Comparison of ENCODE assay signal across 8 cellular contexts in genomic region chr17:49548506-49549310, GRCh38. TPM values are rescaled to one million over a fixed set of nuclear protein-coding genes. Genes with fewer than 3 reads are reported as not detected.
DNase-seq lines count a peak whose midpoint lies in the region; ATAC-seq and TF ChIP-seq lines count a peak whose summit lies in the region.

No MANE protein-coding gene starts in this region.

- H3K4me1 Mint-ChIP-seq in T-cell, result peaks cover 0 to 8% (median 0%) of the 10 kb centered on the region in 3 donors

- in situ Hi-C loops in mammary epithelial cell (cut with MboI; ENCODE audit: low sequenced_read_pairs in 2 of 2), result loop anchor here in 1 of 2 donors (5.0 kb wide), 2 partner anchors 51 to 111 kb away; partner anchors contain the start of gene NGFR

- TF ChIP-seq RAD21 in liver (IDR thresholded peaks at IDR 0.05), result peak; percentile 83 to 86

- H3K27me3 Mint-ChIP-seq in T-cell, result peaks cover 10 to 11% of the 10 kb centered on the region in 2 donors

- no peak for ATAC-seq in T-cell (replicated peaks in 1 of 4)
- ATAC-seq in GM21528 (IDR thresholded peaks at IDR 0.05; ENCODE audit: low FRiP score, unreplicated experiment), result no peak

- no peaks in the 10 kb centered on the region for H3K9me3 ChIP-seq in mammary epithelial cell (replicated peaks; ENCODE audit: insufficient read depth, low read length)
- H3K9me3 ChIP-seq in liver (ENCODE audit: control insufficient read depth in 4 of 4, low read length in 3 of 4), result no peaks in the 10 kb centered on the region

- H3K36me3 Mint-ChIP-seq in T-cell, result no peaks in the 10 kb centered on the region

- DNase-seq in COLO829 (ENCODE audit: low spot score) (peak; percentile 49), HT-29 (ENCODE audit: low spot score) (peak; percentile 38), mammary epithelial cell (peak; percentile 51), T-cell (no peak), middle frontal gyrus (ENCODE audit: extremely low spot score, low spot score) (no peak), cerebellar nuclear complex (lab: John Stamatoyannopoulos, UW) (no peak)

- H3K9me3 Mint-ChIP-seq in T-cell, result peaks cover 0 to 5% (median 0%) of the 10 kb centered on the region in 3 donors

- no peak overlapping the region for H3K4me3 Mint-ChIP-seq in T-cell

- 54% methylated on average over 7 of the region's 8 CpGs for WGBS in mammary epithelial cell (ENCODE audit: low coverage, missing lambda C conversion rate)
- WGBS in liver, result 81% methylated on average over 8 of the region's 8 CpGs

- no peak overlapping the region for H3K27ac Mint-ChIP-seq in T-cell

- POLR2A ChIA-PET in T-cell (lab: Charles Lee), result no interaction called here

- H3K27me3 ChIP-seq in mammary epithelial cell (ENCODE audit: insufficient read depth, low read length) (no peaks in the 10 kb centered on the region), liver (ENCODE audit: control insufficient read depth in 4 of 4, insufficient read depth in 4 of 4, low read length in 3 of 4) (no peaks in the 10 kb centered on the region)

- BruUV-seq in mammary epithelial cell (replicated peaks; lab: Mats Ljungman, UMichigan), result no TSS peak

- CTCF ChIA-PET in mammary epithelial cell (lab: Charles Lee; ENCODE audit: low non-redundant PET) (no interaction called here), T-cell (lab: Charles Lee) (no interaction called here)

- H3K9ac ChIP-seq in mammary epithelial cell (ENCODE audit: insufficient read depth, low read length) (no peak overlapping the region), liver (ENCODE audit: low read depth in 1 of 2, low read length in 2 of 2) (no peak overlapping the region)

- H3K36me3 ChIP-seq in mammary epithelial cell (ENCODE audit: insufficient read depth, low read length) (no peaks in the 10 kb centered on the region), liver (ENCODE audit: control insufficient read depth in 4 of 4, insufficient read depth in 3 of 4, low read depth in 1 of 4, low read length in 3 of 4) (no peaks in the 10 kb centered on the region)

- intact Hi-C loops in mammary epithelial cell (cut with micrococcal nuclease), result loop anchor here (1.0 to 2.0 kb wide), 3 partner anchors 26 to 113 kb away; no protein-coding TSS in a partner anchor

- peak overlapping the region; percentile 81 for H2AFZ ChIP-seq in mammary epithelial cell (ENCODE audit: low read depth, low read length)

- no peaks in the 10 kb centered on the region for H4K20me1 ChIP-seq in mammary epithelial cell (ENCODE audit: insufficient read depth, low read length)

- H3K4me1 ChIP-seq in mammary epithelial cell (ENCODE audit: insufficient read depth, low read length) (peaks cover 19% of the 10 kb centered on the region), liver (ENCODE audit: control insufficient read depth in 4 of 4, insufficient read depth in 4 of 4, low read length in 3 of 4) (peaks cover 2 to 30% (median 24%) of the 10 kb centered on the region in 4 donors)

- H3K27ac ChIP-seq in mammary epithelial cell (ENCODE audit: insufficient read depth, low read depth, low read length) (no peak overlapping the region), liver (ENCODE audit: low read depth in 1 of 2, low read length in 2 of 2) (no peak overlapping the region)

- dilution Hi-C loops in mammary epithelial cell (cut with HindIII; ENCODE audit: low sequenced_read_pairs), result no loop called here

- H3K4me3 ChIP-seq in mammary epithelial cell (replicated peaks in 1 of 3; ENCODE audit: insufficient read depth in 1 of 3, low read depth in 2 of 3, low read length in 3 of 3) (no peak overlapping the region), liver (ENCODE audit: low read depth in 1 of 3, low read length in 3 of 3) (no peak overlapping the region)

- H3K79me2 ChIP-seq in mammary epithelial cell (ENCODE audit: insufficient read depth, low read length), result no peaks in the 10 kb centered on the region

- peak overlapping the region; percentile 44 for H3K4me2 ChIP-seq in mammary epithelial cell (ENCODE audit: insufficient read depth, low read depth, low read length)

- peak; percentile 77 for TF ChIP-seq CTCF in mammary epithelial cell (conservative IDR thresholded peaks at IDR 0.05 in 1 of 2, IDR thresholded peaks at IDR 0.05 in 1 of 2; ENCODE audit: extremely low read depth in 1 of 2, insufficient read depth in 1 of 2, low read depth in 1 of 2, low read length in 2 of 2)
- TF ChIP-seq CTCF in liver (IDR thresholded peaks at IDR 0.05; ENCODE audit: low read depth, low read length, missing input control), result peak; percentile 50

TF ChIP-seq in liver, 16 proteins besides CTCF, POLR2A, EP300 and RAD21:
- TF ChIP-seq FOXA2 (IDR thresholded peaks at IDR 0.05), result no peak

RNA-seq across cellular contexts. Expression of gene NXPH3, which starts 27.0 kb away (rescaled TPM):
- total RNA-seq in HT-29 (2014; rRNA removed; shearing (Covaris generic)), result not detected in 2 replicates
- under 1 TPM; 0.33 to 0.35 TPM for total RNA-seq in mammary epithelial cell
- polyA plus RNA-seq in mammary epithelial cell, result 0.23 TPM
- polyA minus RNA-seq in mammary epithelial cell, result not detected
- total RNA-seq in liver, result under 1 TPM in 1 of 2 donors, not detected in 1; 0.17 TPM
- polyA plus RNA-seq in liver, result under 1 TPM in 1 of 2 donors, not detected in 1; 0.22 TPM
- total RNA-seq in T-cell, result not detected

RNA-seq across cellular contexts. Expression of gene NGFR, which starts 53.6 kb away (rescaled TPM):
- 0.05 TPM in 1 of 2 replicates, not detected in the other for total RNA-seq in HT-29 (2014; rRNA removed; shearing (Covaris generic))
- 10 to 100 TPM; 16.3 to 25.5 TPM for total RNA-seq in mammary epithelial cell
- 33.5 TPM for polyA plus RNA-seq in mammary epithelial cell
- 17.4 TPM for polyA minus RNA-seq in mammary epithelial cell
- total RNA-seq in liver, result 10 to 100 TPM; 10.7 to 11.0 TPM
- 10 to 100 TPM in 1 of 2 donors, 1 to 10 TPM in 1; 6.9 to 10.3 TPM for polyA plus RNA-seq in liver
- under 1 TPM; 0.20 to 0.40 (median 0.29) TPM for total RNA-seq in T-cell

Comparison
In these comparisons a context has a peak if more than half of its experiments do, and no peak if none do; other contexts are left out.
1. DNase-seq: peak in COLO829 (single experiment), HT-29 (single experiment) and mammary epithelial cell (single experiment); none in T-cell (0 of 34), middle frontal gyrus (single experiment) and cerebellar nuclear complex (0 of 2).
2. RNA of gene NGFR, which starts 53.6 kb away (total RNA-seq): 16.3 to 25.5 TPM in mammary epithelial cell and 10.7 to 11.0 TPM in liver; 0.20 to 0.40 TPM in T-cell and 0.05 TPM in HT-29; every median in the first group is over 4 times any median in the second.